Comparison of ENCODE assay signal across 8 cellular contexts in genomic region chr2:120470041-120470716, GRCh38.
DNase-seq lines count a peak whose midpoint lies in the region; ATAC-seq and TF ChIP-seq lines count a peak whose summit lies in the region.

No MANE protein-coding gene starts in this region.

- H3K27ac Mint-ChIP-seq in chondrocyte (ENCODE audit: unreplicated experiment), result peak overlapping the region; percentile 79

- peak; percentile 96 for DNase-seq in AG20443 (ENCODE audit: low spot score)
- DNase-seq in NCI-H2196 treated with DMSO at 0.1 percent for 48 hours (lab: John Stamatoyannopoulos, UW; ENCODE audit: unreplicated experiment), result peak; percentile 63
- DNase-seq in chondrocyte (ENCODE audit: low spot score), result peak; percentile 85
- DNase-seq in mesenteric fat pad (ENCODE audit: low spot score), result peak; percentile 92
- DNase-seq in stimulated activated CD4-positive, alpha-beta T cell treated with anti-CD3 and anti-CD28 coated beads, Interleukin-12 subunit alpha, Interleukin-12 subunit beta, amount 100 ng/mL, for 4 hours, result no peak
- DNase-seq in NCI-H82 treated with DMSO at 0.1 percent for 48 hours (lab: John Stamatoyannopoulos, UW; ENCODE audit: unreplicated experiment), result no peak
- DNase-seq in activated CD8-positive, alpha-beta memory T cell treated with anti-CD3 and anti-CD28 coated beads for 24 hours, result no peak

- no peak overlapping the region for H3K4me3 Mint-ChIP-seq in chondrocyte (ENCODE audit: unreplicated experiment)

- no peak for ATAC-seq in HG03280 (IDR thresholded peaks at IDR 0.05; ENCODE audit: unreplicated experiment)

- H3K4me1 Mint-ChIP-seq in chondrocyte (ENCODE audit: low read depth), result peaks cover 20% of the 10 kb centered on the region

- peaks cover 10% of the 10 kb centered on the region for H3K9me3 Mint-ChIP-seq in chondrocyte (ENCODE audit: low read depth)

- TF ChIP-seq CTCF in chondrocyte (IDR thresholded peaks at IDR 0.05), result no peak

- H3K27me3 Mint-ChIP-seq in chondrocyte (ENCODE audit: low read depth), result peaks cover 1% of the 10 kb centered on the region

- peaks cover 2% of the 10 kb centered on the region for H3K36me3 Mint-ChIP-seq in chondrocyte (ENCODE audit: low read depth)

Comparison
In these comparisons a context has a peak if more than half of its experiments do, and no peak if none do; other contexts are left out.
1. DNase-seq: peak in AG20443 (single experiment), NCI-H2196 treated with DMSO at 0.1 percent for 48 hours (single experiment), chondrocyte (single experiment) and mesenteric fat pad (single experiment); none in stimulated activated CD4-positive, alpha-beta T cell treated with anti-CD3 and anti-CD28 coated beads, Interleukin-12 subunit alpha, Interleukin-12 subunit beta, amount 100 ng/mL, for 4 hours (single experiment), NCI-H82 treated with DMSO at 0.1 percent for 48 hours (single experiment) and activated CD8-positive, alpha-beta memory T cell treated with anti-CD3 and anti-CD28 coated beads for 24 hours (single experiment).